8 cellular contexts compared by ENCODE assay signal in genomic region chr19:45178262-45179062, GRCh38. TPM values are rescaled to one million over a fixed set of nuclear protein-coding genes. Genes with fewer than 3 reads are reported as not detected.
DNase-seq lines count a peak whose midpoint lies in the region; ATAC-seq and TF ChIP-seq lines count a peak whose summit lies in the region.

Gene BLOC1S3 (plus strand): TSS chr19:45178784. CDS start chr19:45179297, 513 bp downstream.

- peak; percentile 86 for ATAC-seq in HG02870 (IDR thresholded peaks at IDR 0.05; ENCODE audit: unreplicated experiment)
- peak; percentile 94 to 97 for ATAC-seq in left cardiac atrium

- peak; percentile 98 for DNase-seq in GM13976 (ENCODE audit: low spot score)
- peak; percentile 100 for DNase-seq in NCI-H146 treated with DMSO at 0.1 percent for 48 hours (lab: John Stamatoyannopoulos, UW; ENCODE audit: unreplicated experiment)
- peak; percentile 100 for DNase-seq in amniotic stem cell (lab: John Stamatoyannopoulos, UW)
- DNase-seq in left cardiac atrium, result peak; percentile 100
- peak; percentile 100 for DNase-seq in posterior vena cava (ENCODE audit: low spot score)
- peak; percentile 100 for DNase-seq in ureter (ENCODE audit: low spot score)

- in situ Hi-C loops in GM13976 (cut with MboI; ENCODE audit: low sequenced_read_pairs, unreplicated experiment), result no loop called here

- intact Hi-C loops in T-helper 1 cell treated with Interleukin-12 subunit alpha and Interleukin-12 subunit beta and Interleukin-4 antibody, amounts not matched to agents 30 ng/mL and 1 ng/mL, for 36 hours (cut with micrococcal nuclease), result loop anchor here (1.0 to 10.0 kb wide), 16 partner anchors 9 to 817 kb away; partner anchors contain the start of genes CCDC61, CLASRP, CLPTM1 and MARK4
- intact Hi-C loops in left cardiac atrium (cut with DNase I), result loop anchor here in 1 of 2 donors (5.0 kb wide), 1 partner anchor 86 kb away; the partner anchor contains the start of gene PPP1R37
- intact Hi-C loops in posterior vena cava (cut with DNase I), result no loop called here

- TF ChIP-seq CTCF in GM13976 (IDR thresholded peaks at IDR 0.05; ENCODE audit: borderline replicate concordance, control extremely low read depth, extremely low read depth, insufficient read depth, missing control alignments), result peak; percentile 8

RNA-seq across cellular contexts. Expression of gene BLOC1S3, which starts in this region (rescaled TPM):
- 14.8 and 15.3 TPM in 2 replicates for total RNA-seq in T-helper 1 cell treated with Interleukin-12 subunit alpha and Interleukin-12 subunit beta and Interleukin-4 antibody, amounts not matched to agents 30 ng/mL and 1 ng/mL, for 36 hours
- 1 to 10 TPM; 6.1 to 7.0 TPM for total RNA-seq in left cardiac atrium
- total RNA-seq in posterior vena cava, result 10 to 100 TPM in 1 of 2 donors, 1 to 10 TPM in 1; 8.7 to 11.2 TPM
- total RNA-seq in ureter, result 15.0 TPM

Comparison
In these comparisons a context has a peak if more than half of its experiments do, and no peak if none do; other contexts are left out.
1. Peak in every context shown above with its lines: DNase-seq and ATAC-seq.